ENCODE assay signal across 34 cellular contexts in the genomic region with DNA sequence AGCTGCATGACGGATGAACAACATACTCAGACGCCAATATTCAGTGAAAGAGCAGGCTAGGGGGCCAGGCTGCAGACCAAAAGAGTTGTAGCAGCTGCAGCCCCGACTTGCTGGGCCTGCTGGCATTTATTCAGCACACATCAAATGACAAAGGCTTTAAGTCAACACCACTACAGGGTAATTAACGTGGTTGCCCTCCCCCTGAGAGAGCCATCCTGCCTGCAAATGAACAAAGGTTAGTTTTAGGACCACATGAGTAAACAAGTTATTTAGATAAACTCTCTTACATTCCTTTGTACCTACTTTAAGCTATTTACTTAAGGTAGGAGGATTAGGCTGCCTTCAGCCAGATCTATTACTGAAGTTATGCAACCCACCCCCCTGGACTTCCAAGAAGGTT.
"Had no signal": no experiment of that assay in that cellular context is flagged by ENCODE, and none has a peak within 500 bp of the region (broad histone marks: within the 10 kb centered on the region; RNA-seq: fewer than 3 reads in every experiment).

No MANE protein-coding gene starts in this region.

- H3K4me1 Mint-ChIP-seq: activated CD4-positive, alpha-beta T cell treated with anti-CD3 and anti-CD28 coated beads, Interleukin-2, amount 10 ng/mL, durations not matched to agents 24 days and 14 days; activated naive CD4-positive, alpha-beta T cell treated with anti-CD3 and anti-CD28 coated beads, Interleukin-2, amount 50 U/mL, for 24 hours; activated naive CD8-positive, alpha-beta T cell treated with anti-CD3 and anti-CD28 coated beads, Interleukin-2, amount 10 ng/mL, durations not matched to agents 7 days and 5 days; activated T-helper 17 cell treated with anti-CD3 and anti-CD28 coated beads, Interleukin-2, amount 50 U/mL, for 72 hours; central memory CD8-positive, alpha-beta T cell had no signal

- ATAC-seq: activated CD8-positive, alpha-beta T cell treated with anti-CD3 and anti-CD28 coated beads for 36 hours; activated T-cell treated with anti-CD3 and anti-CD28 coated beads, Interleukin-2, amount 50 U/mL, for 72 hours; activated T-helper 17 cell treated with anti-CD3 and anti-CD28 coated beads, Interleukin-2, amount 50 U/mL, for 72 hours; PC-3 had no signal

- H3K9ac ChIP-seq: SK-N-SH had no signal

- H3K4me3 Mint-ChIP-seq: activated CD4-positive, alpha-beta T cell treated with anti-CD3 and anti-CD28 coated beads, Interleukin-2, amount 10 ng/mL, durations not matched to agents 24 days and 14 days; activated CD8-positive, alpha-beta T cell treated with anti-CD3 and anti-CD28 coated beads for 36 hours; activated naive CD4-positive, alpha-beta T cell treated with anti-CD3 and anti-CD28 coated beads, Interleukin-2, amount 50 U/mL, for 24 hours; activated naive CD8-positive, alpha-beta T cell treated with anti-CD3 and anti-CD28 coated beads, Interleukin-2, amount 10 ng/mL, durations not matched to agents 7 days and 5 days; activated T-cell treated with anti-CD3 and anti-CD28 coated beads, Interleukin-2, amount 50 U/mL, for 72 hours; activated T-helper 17 cell treated with anti-CD3 and anti-CD28 coated beads, Interleukin-2, amount 50 U/mL, for 72 hours; central memory CD8-positive, alpha-beta T cell had no signal

- H3K27ac ChIP-seq: ascending aorta, cardiac muscle cell, Peyer's patch, SJSA1, WERI-Rb-1 had no signal

- H3K9me2 ChIP-seq: SK-N-SH had no signal

- H3K27ac Mint-ChIP-seq: activated CD4-positive, alpha-beta T cell treated with anti-CD3 and anti-CD28 coated beads, Interleukin-2, amount 10 ng/mL, durations not matched to agents 24 days and 14 days; activated CD8-positive, alpha-beta T cell treated with anti-CD3 and anti-CD28 coated beads for 36 hours; activated naive CD4-positive, alpha-beta T cell treated with anti-CD3 and anti-CD28 coated beads, Interleukin-2, amount 50 U/mL, for 24 hours; activated naive CD8-positive, alpha-beta T cell treated with anti-CD3 and anti-CD28 coated beads, Interleukin-2, amount 10 ng/mL, durations not matched to agents 7 days and 5 days; activated T-cell treated with anti-CD3 and anti-CD28 coated beads, Interleukin-2, amount 50 U/mL, for 72 hours; activated T-helper 17 cell treated with anti-CD3 and anti-CD28 coated beads, Interleukin-2, amount 50 U/mL, for 72 hours had no signal

- H3K4me1 ChIP-seq: ascending aorta, Peyer's patch, SJSA1 had no signal

- H3K4me2 ChIP-seq: SK-N-SH had no signal

- H3K36me3 Mint-ChIP-seq: activated naive CD4-positive, alpha-beta T cell treated with anti-CD3 and anti-CD28 coated beads, Interleukin-2, amount 50 U/mL, for 24 hours; activated naive CD8-positive, alpha-beta T cell treated with anti-CD3 and anti-CD28 coated beads, Interleukin-2, amount 10 ng/mL, durations not matched to agents 7 days and 5 days had no signal

- H3K36me3 ChIP-seq: ascending aorta, cardiac muscle cell, MG63, Peyer's patch, SJSA1, WERI-Rb-1 had no signal

- H3K27me3 Mint-ChIP-seq: activated CD4-positive, alpha-beta T cell treated with anti-CD3 and anti-CD28 coated beads, Interleukin-2, amount 10 ng/mL, durations not matched to agents 24 days and 14 days; activated CD8-positive, alpha-beta T cell treated with anti-CD3 and anti-CD28 coated beads for 36 hours; activated naive CD4-positive, alpha-beta T cell treated with anti-CD3 and anti-CD28 coated beads, Interleukin-2, amount 50 U/mL, for 24 hours; activated naive CD8-positive, alpha-beta T cell treated with anti-CD3 and anti-CD28 coated beads, Interleukin-2, amount 10 ng/mL, durations not matched to agents 7 days and 5 days; activated T-helper 17 cell treated with anti-CD3 and anti-CD28 coated beads, Interleukin-2, amount 50 U/mL, for 72 hours; central memory CD8-positive, alpha-beta T cell had no signal

- H3K9me3 Mint-ChIP-seq: activated CD4-positive, alpha-beta T cell treated with anti-CD3 and anti-CD28 coated beads, Interleukin-2, amount 10 ng/mL, durations not matched to agents 24 days and 14 days; activated CD8-positive, alpha-beta T cell treated with anti-CD3 and anti-CD28 coated beads for 36 hours; activated naive CD4-positive, alpha-beta T cell treated with anti-CD3 and anti-CD28 coated beads, Interleukin-2, amount 50 U/mL, for 24 hours had no signal

- H3K9me3 ChIP-seq: ascending aorta, MG63, Peyer's patch, SK-N-SH had no signal

- H3K27me3 ChIP-seq: ascending aorta, cardiac muscle cell, MG63, Peyer's patch, SJSA1 had no signal

- H3K4me3 ChIP-seq: ascending aorta, cardiac muscle cell, MG63, Peyer's patch, SJSA1 had no signal

- DNase-seq: activated CD4-positive, alpha-beta T cell treated with anti-CD3 and anti-CD28 coated beads, Interleukin-2, amount 10 ng/mL, durations not matched to agents 24 days and 14 days; activated CD4-positive, alpha-beta T cell treated with anti-CD3 and anti-CD28 coated beads, Interleukin-2, amount 50 U/mL, for 4 hours; activated CD8-positive, alpha-beta T cell treated with anti-CD3 and anti-CD28 coated beads for 36 hours; activated effector memory CD4-positive, alpha-beta T cell treated with anti-CD3 and anti-CD28 coated beads, Interleukin-2, amount 50 U/mL, for 16 hours; activated naive CD4-positive, alpha-beta T cell; activated naive CD8-positive, alpha-beta T cell treated with anti-CD3 and anti-CD28 coated beads, Interleukin-2, amount 10 ng/mL, durations not matched to agents 7 days and 5 days; activated T-cell treated with anti-CD3 and anti-CD28 coated beads, Interleukin-2, amount 50 U/mL, for 1 hour; activated T-cell treated with anti-CD3 and anti-CD28 coated beads, Interleukin-2, amount 50 U/mL, for 72 hours; amygdala; MG63; NCI-H1048; NCI-H1105 treated with DMSO at 0.1 percent for 48 hours; NCI-H1436; NCI-H1694; NCI-H1930; NCI-H2081 treated with DMSO at 0.1 percent for 48 hours; NCI-H345; NCI-H524 treated with DMSO at 0.1 percent for 48 hours; PC-3; Peyer's patch; RPMI8226; SHP77 treated with DMSO at 0.1 percent for 48 hours; SK-N-SH; SW 1271; T-helper 1 cell; T-helper 2 cell; T-helper 9 cell; WERI-Rb-1 had no signal
